11 cellular contexts compared by ENCODE assay signal in genomic region chr15:101528108-101528916, GRCh38. TPM values are rescaled to one million over a fixed set of nuclear protein-coding genes. Genes with fewer than 3 reads are reported as not detected.
A peak's percentile ranks its signal among the peaks of the same experiment; 100 is the strongest.
DNase-seq lines count a peak whose midpoint lies in the region; ATAC-seq and TF ChIP-seq lines count a peak whose summit lies in the region.
"Had no signal": no experiment of that assay in that cellular context is flagged by ENCODE, and none has a peak within 500 bp of the region (broad histone marks: within the 10 kb centered on the region; RNA-seq: fewer than 3 reads in every experiment).

No MANE protein-coding gene starts in this region.

- peaks cover 4% of the 10 kb centered on the region for H3K27me3 Mint-ChIP-seq in neural progenitor cell (ENCODE audit: insufficient read depth, low read depth)
- peaks cover 4% of the 10 kb centered on the region for H3K27me3 Mint-ChIP-seq in nephron progenitor cell (ENCODE audit: low read depth, poor library complexity)

- H3K4me1 ChIP-seq in neural progenitor cell (no peaks in the 10 kb centered on the region), mesendoderm (ENCODE audit: control insufficient read depth, low read depth, low read length) (no peaks in the 10 kb centered on the region)

- H3K23ac ChIP-seq in mesendoderm (ENCODE audit: low read length): no peak overlapping the region

- peaks cover 13% of the 10 kb centered on the region for H3K4me1 Mint-ChIP-seq in neural progenitor cell
- H3K4me1 Mint-ChIP-seq in nephron progenitor cell: peaks cover 45% of the 10 kb centered on the region

- H3K27me3 ChIP-seq in neural progenitor cell (no peaks in the 10 kb centered on the region), mesendoderm (ENCODE audit: insufficient read depth, low read length, poor library complexity) (no peaks in the 10 kb centered on the region)

- no peaks in the 10 kb centered on the region for H3K79me1 ChIP-seq in mesendoderm (ENCODE audit: low read length)

- no peaks in the 10 kb centered on the region for H3K9me3 Mint-ChIP-seq in neural progenitor cell
- H3K9me3 Mint-ChIP-seq in nephron progenitor cell: no peaks in the 10 kb centered on the region

- H3K9me3 ChIP-seq in neural progenitor cell (ENCODE audit: low read depth): no peaks in the 10 kb centered on the region

- no peaks in the 10 kb centered on the region for H3F3A ChIP-seq in neural progenitor cell (ENCODE audit: low read depth)

- peak; percentile 25 for DNase-seq in AG20443 (ENCODE audit: low spot score)
- DNase-seq in fibroblast of pulmonary artery (ENCODE audit: low read depth): peak; percentile 1
- no peak for DNase-seq in neural progenitor cell (ENCODE audit: low spot score)
- no peak for DNase-seq in nephron progenitor cell
- no peak for DNase-seq in middle frontal gyrus (ENCODE audit: extremely low spot score, low spot score)
- no peak for DNase-seq in GM03348 (ENCODE audit: low spot score)
- DNase-seq in mesendoderm: no peak
- DNase-seq: activated CD4-positive, alpha-beta T cell treated with anti-CD3 and anti-CD28 coated beads, Interleukin-2, amount 50 U/mL, for 1 hour; amniotic stem cell; KG1 had no signal

- no peak overlapping the region for H4K8ac ChIP-seq in mesendoderm (ENCODE audit: low read depth, low read length)

- no peak overlapping the region for H2BK120ac ChIP-seq in mesendoderm (ENCODE audit: low read depth, low read length)

- H3K9ac ChIP-seq in neural progenitor cell (no peak overlapping the region), mesendoderm (ENCODE audit: low read length) (no peak overlapping the region)

- no peaks in the 10 kb centered on the region for H3K79me2 ChIP-seq in neural progenitor cell (ENCODE audit: low read depth)
- no peaks in the 10 kb centered on the region for H3K79me2 ChIP-seq in mesendoderm (ENCODE audit: control insufficient read depth, insufficient read depth, low read length)

- H3K36me3 Mint-ChIP-seq in neural progenitor cell: no peaks in the 10 kb centered on the region
- no peaks in the 10 kb centered on the region for H3K36me3 Mint-ChIP-seq in nephron progenitor cell (ENCODE audit: low read depth)

- no peak overlapping the region for H2AFZ ChIP-seq in neural progenitor cell (replicated peaks)

- H3K4me3 Mint-ChIP-seq in neural progenitor cell: no peak overlapping the region
- no peak overlapping the region for H3K4me3 Mint-ChIP-seq in nephron progenitor cell

- H4K20me1 ChIP-seq in neural progenitor cell (ENCODE audit: low read depth): no peaks in the 10 kb centered on the region

- H3K56ac ChIP-seq in mesendoderm (ENCODE audit: low read length): no peak overlapping the region

- H3K4me2 ChIP-seq in neural progenitor cell (no peak overlapping the region), mesendoderm (ENCODE audit: low read length) (no peak overlapping the region)

- no peak overlapping the region for H2BK5ac ChIP-seq in mesendoderm (ENCODE audit: low read length)

- TF ChIP-seq CTCF in fibroblast of pulmonary artery (IDR thresholded peaks at IDR 0.05; ENCODE audit: low read length, missing control alignments) (no peak), neural progenitor cell (IDR thresholded peaks at IDR 0.05) (no peak), nephron progenitor cell (IDR thresholded peaks at IDR 0.05) (no peak)

- no peak overlapping the region for H2BK15ac ChIP-seq in mesendoderm (replicated peaks; ENCODE audit: low read depth)

- H3K4me3 ChIP-seq in fibroblast of pulmonary artery (replicated peaks; ENCODE audit: low read depth, low read length) (no peak overlapping the region), neural progenitor cell (no peak overlapping the region), mesendoderm (ENCODE audit: low read length) (no peak overlapping the region)

- peak; percentile 48 for ATAC-seq in HG03354 (IDR thresholded peaks at IDR 0.05; ENCODE audit: poor library complexity, severe bottlenecking, unreplicated experiment)

- WGBS in mesendoderm (ENCODE audit: extremely low coverage, insufficient coverage, low lambda C conversion rate): no CpG with 5 or more reads among the region's 18 CpGs

- no peak overlapping the region for H4K5ac ChIP-seq in mesendoderm (ENCODE audit: low read length)

- H2AK5ac ChIP-seq in mesendoderm (ENCODE audit: low read length): no peak overlapping the region

- H3K18ac ChIP-seq in mesendoderm (ENCODE audit: low read length): no peak overlapping the region

- H3K27ac ChIP-seq in neural progenitor cell (no peak overlapping the region), mesendoderm (ENCODE audit: low read depth, low read length) (no peak overlapping the region)

- H3K36me3 ChIP-seq in neural progenitor cell (no peaks in the 10 kb centered on the region), mesendoderm (ENCODE audit: control insufficient read depth, insufficient read depth, low read length) (no peaks in the 10 kb centered on the region)

- H3K27ac Mint-ChIP-seq in neural progenitor cell (peak overlapping the region; percentile 7), nephron progenitor cell (no peak overlapping the region)

- H3K4ac ChIP-seq in mesendoderm (ENCODE audit: low read depth, low read length): no peak overlapping the region

RNA-seq across cellular contexts. Expression of gene PCSK6, which starts 38.8 kb away (rescaled TPM):
- 1.9 and 2.2 TPM in 2 replicates for total RNA-seq in neural progenitor cell (ENCODE audit: low replicate concordance)
- 1.8 TPM for polyA plus RNA-seq in mesendoderm (2013, experiment 1 of 2)
- polyA plus RNA-seq in mesendoderm (2013, experiment 2 of 2): 2.3 TPM

Comparison
In these comparisons a context has a peak if more than half of its experiments do, and no peak if none do; other contexts are left out.
1. DNase-seq: peak in AG20443 (single experiment) and fibroblast of pulmonary artery (single experiment); none in neural progenitor cell (single experiment), nephron progenitor cell (single experiment), middle frontal gyrus (single experiment), GM03348 (single experiment) and mesendoderm (single experiment).